In genomic region chr1:40161125-40161887, GRCh38 we compare ENCODE assay signal across 8 cellular contexts. TPM values are rescaled to one million over a fixed set of nuclear protein-coding genes. Genes with fewer than 3 reads are reported as not detected.
DNase-seq lines count a peak whose midpoint lies in the region; ATAC-seq lines count a peak whose summit lies in the region.

Gene RLF, plus strand, starts transcription at chr1:40161387. Its CDS starts 13 bp downstream, at chr1:40161400.

- H3K27ac ChIP-seq in BLaER1 = peak within 1 kb of the TSS; percentile 90

- peak within 1 kb of the TSS; percentile 94 for H3K9ac ChIP-seq in BLaER1

- CTCF ChIA-PET in activated CD4-positive, alpha-beta T cell treated with anti-CD3 and anti-CD28 coated beads, Interleukin-2, amount 10 ng/mL, durations not matched to agents 7 days and 5 days (lab: Charles Lee) = interaction anchor here (1.0 to 3.6 kb wide), 3 partner anchors 10 to 180 kb away, joined by 4 to 14 read pairs (median 8); no protein-coding TSS in a partner anchor

- peaks cover 31% of the 10 kb centered on the region for H3K4me1 Mint-ChIP-seq in activated CD4-positive, alpha-beta T cell treated with anti-CD3 and anti-CD28 coated beads, Interleukin-2, amount 10 ng/mL, durations not matched to agents 7 days and 5 days

- POLR2A ChIA-PET in activated CD4-positive, alpha-beta T cell treated with anti-CD3 and anti-CD28 coated beads, Interleukin-2, amount 10 ng/mL, durations not matched to agents 7 days and 5 days (lab: Charles Lee) = interaction anchor here (0.7 to 1.2 kb wide), 2 partner anchors 225 to 563 kb away, joined by 3 to 5 read pairs; no protein-coding TSS in a partner anchor

- peaks cover 50% of the 10 kb centered on the region for H4K20me1 ChIP-seq in BLaER1

- peaks cover 17% of the 10 kb centered on the region; the same call in 1 of the 2 replicates for H3K36me3 ChIP-seq in BLaER1

- ATAC-seq in GM19351 (IDR thresholded peaks at IDR 0.05; ENCODE audit: unreplicated experiment) (peak; percentile 87), HG03520 (IDR thresholded peaks at IDR 0.05; ENCODE audit: unreplicated experiment) (peak; percentile 74), left lobe of liver (peak; percentile 97)

- peak within 1 kb of the TSS; percentile 98 for H3K4me3 ChIP-seq in BLaER1

- DNase-seq in NCI-H748 (lab: John Stamatoyannopoulos, UW; ENCODE audit: unreplicated experiment) (peak; percentile 100), cortex of kidney (lab: John Stamatoyannopoulos, UW) (peak; percentile 80), left lobe of liver (ENCODE audit: low spot score) (peak; percentile 96)
- peak; percentile 95 for DNase-seq in activated CD4-positive, alpha-beta T cell treated with anti-CD3 and anti-CD28 coated beads, Interleukin-2, amount 10 ng/mL, durations not matched to agents 7 days and 5 days
- DNase-seq in stimulated activated CD4-positive, alpha-beta T cell treated with anti-CD3 and anti-CD28 coated beads, Interleukin-2, amount 100 ng/mL, for 24 hours = peak; percentile 97

- no peaks in the 10 kb centered on the region for H3K27me3 Mint-ChIP-seq in activated CD4-positive, alpha-beta T cell treated with anti-CD3 and anti-CD28 coated beads, Interleukin-2, amount 10 ng/mL, durations not matched to agents 7 days and 5 days

- peaks cover 33% of the 10 kb centered on the region for H3K4me1 ChIP-seq in BLaER1

- no peak within 1 kb of the TSS for H3K27ac Mint-ChIP-seq in activated CD4-positive, alpha-beta T cell treated with anti-CD3 and anti-CD28 coated beads, Interleukin-2, amount 10 ng/mL, durations not matched to agents 7 days and 5 days

- peaks cover 8% of the 10 kb centered on the region for H3K36me3 Mint-ChIP-seq in activated CD4-positive, alpha-beta T cell treated with anti-CD3 and anti-CD28 coated beads, Interleukin-2, amount 10 ng/mL, durations not matched to agents 7 days and 5 days (ENCODE audit: low read depth)

- no peaks in the 10 kb centered on the region for H3K9me3 ChIP-seq in BLaER1

- H3K4me3 Mint-ChIP-seq in activated CD4-positive, alpha-beta T cell treated with anti-CD3 and anti-CD28 coated beads, Interleukin-2, amount 10 ng/mL, durations not matched to agents 7 days and 5 days = peak within 1 kb of the TSS; percentile 4

- peak within 1 kb of the TSS; percentile 95 for H3K4me2 ChIP-seq in BLaER1

- no peaks in the 10 kb centered on the region for H3K9me3 Mint-ChIP-seq in activated CD4-positive, alpha-beta T cell treated with anti-CD3 and anti-CD28 coated beads, Interleukin-2, amount 10 ng/mL, durations not matched to agents 7 days and 5 days

- no peaks in the 10 kb centered on the region for H3K27me3 ChIP-seq in BLaER1

RNA-seq across cellular contexts. Expression of gene RLF, which starts in this region (rescaled TPM):
- 10 to 100 TPM; 19.2 to 21.6 TPM for total RNA-seq in activated CD4-positive, alpha-beta T cell treated with anti-CD3 and anti-CD28 coated beads, Interleukin-2, amount 10 ng/mL, durations not matched to agents 7 days and 5 days
- total RNA-seq in left lobe of liver = 4.8 TPM

Comparison
In these comparisons a context has a peak if more than half of its experiments do, and no peak if none do; other contexts are left out.
1. Peak in every context shown above with its lines: DNase-seq, ATAC-seq, H3K4me3 ChIP-seq and H3K27ac ChIP-seq.